Comparison of ENCODE assay signal across 16 cellular contexts in the genomic region with DNA sequence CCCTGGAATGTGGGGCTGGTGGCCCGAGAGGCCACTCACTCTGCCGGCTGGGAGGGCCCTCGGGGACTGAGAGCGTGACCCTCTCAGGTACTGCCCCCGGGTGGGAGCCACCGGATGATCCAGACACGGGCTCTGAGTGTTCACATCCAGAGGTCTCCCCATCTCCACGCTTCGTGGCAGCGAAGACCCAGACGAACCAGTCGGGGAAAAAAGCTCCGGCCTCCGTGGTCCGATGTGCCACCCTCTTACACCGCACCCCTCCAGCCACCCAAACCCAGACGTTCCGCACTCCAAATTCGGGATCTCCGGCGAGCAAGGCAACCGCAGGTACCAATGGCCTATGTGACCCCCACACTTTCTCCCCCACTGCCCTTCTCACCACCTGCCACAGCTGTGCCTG. TPM values are rescaled to one million over a fixed set of nuclear protein-coding genes. Genes with fewer than 3 reads are reported as not detected.
DNase-seq lines count a peak whose midpoint lies in the region; ATAC-seq and TF ChIP-seq lines count a peak whose summit lies in the region.
"Had no signal": no experiment of that assay in that cellular context is flagged by ENCODE, and none has a peak within 500 bp of the region (broad histone marks: within the 10 kb centered on the region; RNA-seq: fewer than 3 reads in every experiment).

No MANE protein-coding gene starts in this region.

- peak overlapping the region in 8 of 11 experiments; percentile 2 to 86 (median 70); a peak in 13 of 22 replicates for H3K4me2 ChIP-seq in BLaER1 treated with 17β-estradiol and CSF1 and Interleukin-3, amounts not matched to agents 10 nM and 100 nM

- H3K4me3 ChIP-seq in BLaER1 treated with 17β-estradiol and CSF1 and Interleukin-3, amounts not matched to agents 10 nM and 100 nM: no peak overlapping the region
- H3K4me3 ChIP-seq: Peyer's patch had no signal

- H3K27ac ChIP-seq in BLaER1 treated with 17β-estradiol and CSF1 and Interleukin-3, amounts not matched to agents 10 nM and 100 nM: peak overlapping the region in 5 of 11 experiments; percentile 2 to 71 (median 61); a peak in 4 of 22 replicates
- no peak overlapping the region for H3K27ac ChIP-seq in RWPE1
- H3K27ac ChIP-seq: Peyer's patch had no signal

- ATAC-seq in activated CD8-positive, alpha-beta memory T cell treated with anti-CD3 and anti-CD28 coated beads, Interleukin-2, amount 10 ng/mL, durations not matched to agents 7 days and 5 days: no peak
- ATAC-seq in left lobe of liver (no peak), GM19351 (IDR thresholded peaks at IDR 0.05; ENCODE audit: unreplicated experiment) (no peak)
- ATAC-seq: CD8-positive, alpha-beta T cell had no signal

- peak; percentile 35 for DNase-seq in activated CD8-positive, alpha-beta memory T cell treated with anti-CD3 and anti-CD28 coated beads, Interleukin-2, amount 10 ng/mL, durations not matched to agents 7 days and 5 days
- DNase-seq in left lobe of liver (ENCODE audit: low spot score) (peak; percentile 38), posterior vena cava (ENCODE audit: low spot score) (peak; percentile 74), RWPE1 (ENCODE audit: low spot score) (no peak), GM03348 (ENCODE audit: low spot score) (no peak)
- DNase-seq: ACHN, Karpas-422, NCI-H1105 treated with DMSO at 0.1 percent for 48 hours, NCI-H187 treated with DMSO at 0.1 percent for 48 hours, NCI-H446 treated with DMSO at 0.1 percent for 48 hours, NCI-H774, Peyer's patch, SHP77 treated with DMSO at 0.1 percent for 48 hours had no signal

- TF ChIP-seq CTCF in RWPE1 (conservative IDR thresholded peaks at IDR 0.05; ENCODE audit: low read depth): no peak

- POLR2A ChIA-PET in RWPE1 (lab: Yijun Ruan, JAX; ENCODE audit: low non-redundant PET): no interaction called here

- H3K9ac ChIP-seq in BLaER1 treated with 17β-estradiol and CSF1 and Interleukin-3, amounts not matched to agents 10 nM and 100 nM: no peak overlapping the region

- no peak overlapping the region for H3K27ac Mint-ChIP-seq in activated CD8-positive, alpha-beta memory T cell treated with anti-CD3 and anti-CD28 coated beads, Interleukin-2, amount 10 ng/mL, durations not matched to agents 7 days and 5 days
- H3K27ac Mint-ChIP-seq: CD8-positive, alpha-beta T cell had no signal

- no peaks in the 10 kb centered on the region for H3K27me3 ChIP-seq in BLaER1 treated with 17β-estradiol and CSF1 and Interleukin-3, amounts not matched to agents 10 nM and 100 nM
- H3K27me3 ChIP-seq: Peyer's patch had no signal

- H3K4me1 ChIP-seq in BLaER1 treated with 17β-estradiol and CSF1 and Interleukin-3, amounts not matched to agents 10 nM and 100 nM: peaks cover 18 to 77% (median 57%) of the 10 kb centered on the region in 10 experiments
- H3K4me1 ChIP-seq: Peyer's patch had no signal

- peaks cover 9% of the 10 kb centered on the region for H3K9me3 Mint-ChIP-seq in activated CD8-positive, alpha-beta memory T cell treated with anti-CD3 and anti-CD28 coated beads, Interleukin-2, amount 10 ng/mL, durations not matched to agents 7 days and 5 days (ENCODE audit: low read depth)

- CTCF ChIA-PET in activated CD8-positive, alpha-beta memory T cell treated with anti-CD3 and anti-CD28 coated beads, Interleukin-2, amount 10 ng/mL, durations not matched to agents 7 days and 5 days (lab: Charles Lee): no interaction called here
- CTCF ChIA-PET in RWPE1 (lab: Yijun Ruan, JAX): interaction anchor here (0.6 kb wide), 1 partner anchor 312 kb away, joined by 3 read pairs; no protein-coding TSS in a partner anchor

- H3K27me3 Mint-ChIP-seq in activated CD8-positive, alpha-beta memory T cell treated with anti-CD3 and anti-CD28 coated beads, Interleukin-2, amount 10 ng/mL, durations not matched to agents 7 days and 5 days: peaks cover 4% of the 10 kb centered on the region

- H3K4me3 Mint-ChIP-seq in activated CD8-positive, alpha-beta memory T cell treated with anti-CD3 and anti-CD28 coated beads, Interleukin-2, amount 10 ng/mL, durations not matched to agents 7 days and 5 days: no peak overlapping the region
- H3K4me3 Mint-ChIP-seq: CD8-positive, alpha-beta T cell had no signal

- H3K9me3 ChIP-seq in BLaER1 treated with 17β-estradiol and CSF1 and Interleukin-3, amounts not matched to agents 10 nM and 100 nM (replicated peaks in 1 of 11): peaks cover 16 to 21% (median 17%) of the 10 kb centered on the region in 11 experiments

- H4K20me1 ChIP-seq in BLaER1 treated with 17β-estradiol and CSF1 and Interleukin-3, amounts not matched to agents 10 nM and 100 nM: no peaks in the 10 kb centered on the region

- H3K4me1 Mint-ChIP-seq in activated CD8-positive, alpha-beta memory T cell treated with anti-CD3 and anti-CD28 coated beads, Interleukin-2, amount 10 ng/mL, durations not matched to agents 7 days and 5 days: peaks cover 4% of the 10 kb centered on the region

- H3K36me3 ChIP-seq in BLaER1 treated with 17β-estradiol and CSF1 and Interleukin-3, amounts not matched to agents 10 nM and 100 nM: peaks cover 25 to 94% (median 88%) of the 10 kb centered on the region in 11 experiments
- H3K36me3 ChIP-seq: Peyer's patch had no signal

- intact Hi-C loops in posterior vena cava (cut with DNase I): no loop called here

- H3K36me3 Mint-ChIP-seq in activated CD8-positive, alpha-beta memory T cell treated with anti-CD3 and anti-CD28 coated beads, Interleukin-2, amount 10 ng/mL, durations not matched to agents 7 days and 5 days: peaks cover 2% of the 10 kb centered on the region

RNA-seq across cellular contexts. Expression of gene AMBP, which starts 49.5 kb away (rescaled TPM):
- not detected for total RNA-seq in activated CD8-positive, alpha-beta memory T cell treated with anti-CD3 and anti-CD28 coated beads, Interleukin-2, amount 10 ng/mL, durations not matched to agents 7 days and 5 days
- total RNA-seq in left lobe of liver (6,364 TPM), posterior vena cava (under 1 TPM in 1 of 2 donors, not detected in 1; 0.65 TPM)
- total RNA-seq: CD8-positive, alpha-beta T cell had no signal

Comparison
In these comparisons a context has a peak if more than half of its experiments do, and no peak if none do; other contexts are left out.
1. DNase-seq: peak in activated CD8-positive, alpha-beta memory T cell treated with anti-CD3 and anti-CD28 coated beads, Interleukin-2, amount 10 ng/mL, durations not matched to agents 7 days and 5 days (single experiment), left lobe of liver (single experiment) and posterior vena cava (single experiment); none in RWPE1 (single experiment) and GM03348 (single experiment).
2. RNA of gene AMBP, which starts 49.5 kb away (total RNA-seq): 6,364 TPM in left lobe of liver (single experiment); 0.65 TPM in posterior vena cava and not detected in activated CD8-positive, alpha-beta memory T cell treated with anti-CD3 and anti-CD28 coated beads, Interleukin-2, amount 10 ng/mL, durations not matched to agents 7 days and 5 days; every median in the first group is over 1,000 times any median in the second.